ENCODE assay signal across 1 cellular context in genomic region chr1:182782587-182782913, GRCh38.
TF ChIP-seq lines count a peak whose summit lies in the region.

No MANE protein-coding gene starts in this region.

TF ChIP-seq in GM12878, 131 proteins besides CTCF, POLR2A, EP300 and RAD21:
- TF ChIP-seq NBN (IDR thresholded peaks at IDR 0.05) = 0 out of 2 replicates have a peak, but pooled peaks have one; percentile 2
- TF ChIP-seq PKNOX1 (IDR thresholded peaks at IDR 0.05) = no peak
